10 cellular contexts compared by ENCODE assay signal in genomic region chr1:11784256-11784992, GRCh38. TPM values are rescaled to one million over a fixed set of nuclear protein-coding genes. Genes with fewer than 3 reads are reported as not detected.
DNase-seq lines count a peak whose midpoint lies in the region; ATAC-seq and TF ChIP-seq lines count a peak whose summit lies in the region.
"Had no signal": no experiment of that assay in that cellular context is flagged by ENCODE, and none has a peak within 500 bp of the region (broad histone marks: within the 10 kb centered on the region; RNA-seq: fewer than 3 reads in every experiment).

No MANE protein-coding gene starts in this region.

- no peak for TF ChIP-seq POLR2A in testis (IDR thresholded peaks at IDR 0.05)

- H3K4me1 ChIP-seq in HUES64 (ENCODE audit: insufficient read depth, low read length) (peaks cover 30% of the 10 kb centered on the region), mucosa of stomach (ENCODE audit: control insufficient read depth, insufficient read depth, low read length) (peaks cover 50% of the 10 kb centered on the region), testis (peaks cover 42% of the 10 kb centered on the region)

- H3K9ac ChIP-seq in HUES64 (ENCODE audit: low read depth, low read length) (no peak overlapping the region), mucosa of stomach (ENCODE audit: low read length) (peak overlapping the region; percentile 53)

- no peak for ATAC-seq in GM18868 (IDR thresholded peaks at IDR 0.05; ENCODE audit: unreplicated experiment)

- TF ChIP-seq CTCF in dorsolateral prefrontal cortex (IDR thresholded peaks at IDR 0.05 in 54 of 56, conservative IDR thresholded peaks at IDR 0.05 in 2 of 56; ENCODE audit: low read depth in 1 of 56, partially characterized antibody in 56 of 56), result no peak
- no peak for TF ChIP-seq CTCF in testis (IDR thresholded peaks at IDR 0.05)

- H3K36me3 ChIP-seq in HUES64 (ENCODE audit: insufficient read depth, low read length) (no peaks in the 10 kb centered on the region), mucosa of stomach (ENCODE audit: control insufficient read depth, insufficient read depth, low read length) (no peaks in the 10 kb centered on the region), testis (ENCODE audit: low read depth, missing control alignments) (no peaks in the 10 kb centered on the region)

- H3K4me3 ChIP-seq in HUES64 (ENCODE audit: low read length) (peak overlapping the region; percentile 15; the same call in 1 of the 2 replicates), dorsolateral prefrontal cortex (peak overlapping the region in 57 of 59 donors; percentile 6 to 65 (median 48)), mucosa of stomach (ENCODE audit: low read length) (no peak overlapping the region), testis (no peak overlapping the region)

- H3K9me3 ChIP-seq in HUES64 (ENCODE audit: insufficient read depth, low read depth, low read length) (no peaks in the 10 kb centered on the region), mucosa of stomach (ENCODE audit: control insufficient read depth, low read length) (no peaks in the 10 kb centered on the region), testis (no peaks in the 10 kb centered on the region)

- DNase-seq in dorsolateral prefrontal cortex (no peak), testis (no peak), NCI-H524 (lab: John Stamatoyannopoulos, UW) (no peak)
- DNase-seq in activated CD4-positive, alpha-beta T cell treated with anti-CD3 and anti-CD28 coated beads for 4 hours, result no peak

- H3K27me3 ChIP-seq in HUES64 (ENCODE audit: insufficient read depth, low read length) (no peaks in the 10 kb centered on the region), dorsolateral prefrontal cortex (no peaks in the 10 kb centered on the region), mucosa of stomach (ENCODE audit: control insufficient read depth, insufficient read depth, low read length) (no peaks in the 10 kb centered on the region), testis (no peaks in the 10 kb centered on the region)

- WGBS in HUES64, result 78% methylated on average over 19 of the region's 21 CpGs
- WGBS in testis, 2 donors, result 72 to 82% methylated on average over 5 to 18 of the region's 21 CpGs

- intact Hi-C loops in dorsolateral prefrontal cortex (cut with DNase I) (no loop called here), testis (cut with DNase I; ENCODE audit: low total_unique reads) (no loop called here)

- H3K27ac ChIP-seq in HUES64 (ENCODE audit: low read depth, low read length), result no peak overlapping the region
- peak overlapping the region in 45 of 59 donors; percentile 4 to 94 (median 56) for H3K27ac ChIP-seq in dorsolateral prefrontal cortex
- peak overlapping the region; percentile 54 to 58 for H3K27ac ChIP-seq in testis

RNA-seq across cellular contexts. Expression of gene MTHFR, which starts 21.3 kb away (rescaled TPM):
- polyA plus RNA-seq in HUES64 (2013, experiment 1 of 2), result 9.0 TPM
- 9.3 TPM for polyA plus RNA-seq in HUES64 (2013, experiment 2 of 2)
- total RNA-seq in dorsolateral prefrontal cortex (10 to 100 TPM; 31.4 to 70.6 (median 41.5) TPM), testis (10 to 100 TPM; 68.3 to 78.3 TPM)
- polyA plus RNA-seq in testis (ENCODE audit: insufficient read depth, low read depth, low replicate concordance), result 30.4 TPM

RNA-seq across cellular contexts. Expression of gene CLCN6, which starts 21.6 kb away (rescaled TPM):
- 18.6 TPM for polyA plus RNA-seq in HUES64 (2013, experiment 1 of 2)
- polyA plus RNA-seq in HUES64 (2013, experiment 2 of 2), result 16.7 TPM
- 10 to 100 TPM; 51.7 to 92.9 (median 69.7) TPM for total RNA-seq in dorsolateral prefrontal cortex
- total RNA-seq in testis, result 10 to 100 TPM; 57.1 to 91.7 TPM
- polyA plus RNA-seq in testis (ENCODE audit: insufficient read depth, low read depth, low replicate concordance), result 47.9 TPM

RNA-seq across cellular contexts. Expression of gene C1orf167, which starts 22.4 kb away (rescaled TPM):
- 0.85 TPM for polyA plus RNA-seq in HUES64 (2013, experiment 1 of 2)
- polyA plus RNA-seq in HUES64 (2013, experiment 2 of 2), result 0.76 TPM
- 1 to 10 TPM in 2 of 120 experiments, under 1 TPM in 23, not detected in 95; 0.14 to 1.8 (median 0.57) TPM for total RNA-seq in dorsolateral prefrontal cortex
- 10 to 100 TPM; 26.0 to 34.5 TPM for total RNA-seq in testis
- polyA plus RNA-seq in testis (ENCODE audit: insufficient read depth, low read depth, low replicate concordance), result 64.2 TPM
- total RNA-seq: activated CD8-positive, alpha-beta memory T cell treated with anti-CD3 and anti-CD28 coated beads, Interleukin-2, amount 10 ng/mL, durations not matched to agents 7 days and 5 days; bronchial epithelial cell; T-helper 1 cell treated with Interleukin-12 subunit alpha and Interleukin-12 subunit beta and Interleukin-4 antibody, amounts not matched to agents 30 ng/mL and 1 ng/mL, for 36 hours had no signal

RNA-seq across cellular contexts. Expression of gene AGTRAP, which starts 48.5 kb away (rescaled TPM):
- 43.9 TPM for polyA plus RNA-seq in HUES64 (2013, experiment 1 of 2)
- polyA plus RNA-seq in HUES64 (2013, experiment 2 of 2), result 50.5 TPM
- total RNA-seq in dorsolateral prefrontal cortex (10 to 100 TPM in 113 of 120 experiments, 1 to 10 TPM in 7; 5.0 to 40.1 (median 15.7) TPM), testis (10 to 100 TPM; 64.1 to 75.3 TPM)
- 49.2 TPM for polyA plus RNA-seq in testis (ENCODE audit: insufficient read depth, low read depth, low replicate concordance)

Comparison
In these comparisons a context has a peak if more than half of its experiments do, and no peak if none do; other contexts are left out.
1. H3K4me3 ChIP-seq: peak in HUES64 (single experiment) and dorsolateral prefrontal cortex (57 of 59); none in mucosa of stomach (single experiment) and testis (0 of 2).
2. RNA of gene C1orf167, which starts 22.4 kb away (total RNA-seq): 26.0 to 34.5 TPM in testis; 0.14 to 1.8 TPM in dorsolateral prefrontal cortex; every median in the first group is over 4 times any median in the second.